In the genomic region with DNA sequence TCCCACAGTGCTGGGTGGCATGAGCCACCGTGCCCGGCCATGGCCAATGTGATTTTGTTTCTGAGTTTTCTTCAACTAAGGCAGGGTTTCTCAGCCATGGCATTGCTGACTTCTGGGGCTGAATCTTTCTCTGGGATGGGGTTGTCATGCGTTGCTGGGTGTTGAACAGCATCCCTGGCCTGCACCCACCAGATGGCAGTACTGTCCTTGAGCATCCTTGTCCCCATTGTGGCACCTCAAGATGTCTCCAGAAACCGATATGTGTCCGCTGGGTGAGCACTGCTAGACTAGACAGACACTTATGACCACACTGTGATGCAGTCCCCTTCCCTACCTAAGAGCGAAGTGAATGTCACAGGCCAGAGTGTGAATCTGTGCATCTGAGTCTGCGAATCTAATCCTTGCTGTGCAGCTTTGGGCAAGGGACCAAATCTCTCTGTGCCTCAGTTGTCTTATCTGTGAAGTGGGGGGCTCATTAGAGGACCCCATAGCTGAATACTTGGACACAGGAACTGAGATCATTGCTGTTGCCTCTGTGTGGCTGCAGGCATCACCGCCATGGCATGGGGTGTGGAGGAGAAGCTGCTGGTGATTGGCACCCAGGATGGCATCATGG, we compare ENCODE assay signal across 7 cellular contexts. TPM values are rescaled to one million over a fixed set of nuclear protein-coding genes. Genes with fewer than 3 reads are reported as not detected.
DNase-seq lines count a peak whose midpoint lies in the region; ATAC-seq, FAIRE-seq and TF ChIP-seq lines count a peak whose summit lies in the region.

No MANE protein-coding gene starts in this region.

- no peak overlapping the region for H2AFZ ChIP-seq in K562 (ENCODE audit: low read depth, low read length)

- H3K9me1 ChIP-seq in K562 (ENCODE audit: control insufficient read depth, insufficient read depth, low read length), result no peaks in the 10 kb centered on the region

- TF ChIP-seq EP300 in K562 (IDR thresholded peaks at IDR 0.05; ENCODE audit: low read length), result no peak

- no TSS peak for BruUV-seq in K562 (replicated peaks; lab: Mats Ljungman, UMichigan)

- intact Hi-C loops in K562 (cut with micrococcal nuclease), result loop anchor here (1.0 kb wide), 2 partner anchors 65 to 120 kb away; no protein-coding TSS in a partner anchor

- no peak overlapping the region for H3K27ac ChIP-seq in K562 (ENCODE audit: extremely low read depth, low read depth, low read length)

- WGBS in K562 (ENCODE audit: insufficient coverage, low coverage, missing lambda C conversion rate), result under 1% methylated on average over 8 of the region's 8 CpGs

- peaks cover 5% of the 10 kb centered on the region; the same call in 1 of the 2 replicates for H4K20me1 ChIP-seq in K562 (replicated peaks; ENCODE audit: control insufficient read depth, insufficient read depth, low read length)

- H3K9ac ChIP-seq in K562 (ENCODE audit: insufficient read depth in 1 of 2, low read depth in 2 of 2, low read length in 2 of 2), result no peak overlapping the region

- no peaks in the 10 kb centered on the region for H3K36me3 ChIP-seq in K562 (ENCODE audit: control insufficient read depth, insufficient read depth, low read length)

- peak; percentile 83 to 92 (median 92) for TF ChIP-seq CTCF in K562 (IDR thresholded peaks at IDR 0.05 in 2 of 3, conservative IDR thresholded peaks at IDR 0.05 in 1 of 3; ENCODE audit: insufficient read depth in 2 of 3, low read depth in 1 of 3, low read length in 3 of 3)

- POLR2A ChIA-PET in K562 (lab: Yijun Ruan, JAX), result interaction anchor here (0.5 kb wide), 2 partner anchors 27 to 274 kb away, joined by 3 to 4 read pairs; no protein-coding TSS in a partner anchor

- no peak for TF ChIP-seq POLR2A in K562 (conservative IDR thresholded peaks at IDR 0.05)

- FAIRE-seq in K562 (lab: Jason Lieb, UNC), result peak; percentile 96

- in situ Hi-C loops in KBM-7 (cut with MboI; ENCODE audit: low pct_unique_long_range_greater_than_20kb, low sequenced_read_pairs) (no loop called here), K562 (cut with MboI) (no loop called here)

- H3K79me2 ChIP-seq in K562 (ENCODE audit: control insufficient read depth, insufficient read depth, low read length), result no peaks in the 10 kb centered on the region

- H3K9me3 ChIP-seq in K562 (replicated peaks; ENCODE audit: control insufficient read depth, insufficient read depth, low read depth, low read length), result no peaks in the 10 kb centered on the region

- TF ChIP-seq RAD21 in K562 (CRISPR knock-in tag; conservative IDR thresholded peaks at IDR 0.05 in 1 of 2, IDR thresholded peaks at IDR 0.05 in 1 of 2), result peak; percentile 83 to 95

- CTCF ChIA-PET in K562 (lab: Yijun Ruan, JAX; ENCODE audit: low intra/inter-chr PET ratio), result interaction anchor here (1.3 to 3.5 kb wide), 4 partner anchors 64 to 273 kb away, joined by 4 to 29 read pairs (median 8); no protein-coding TSS in a partner anchor

- no peaks in the 10 kb centered on the region for H3K4me1 ChIP-seq in K562 (replicated peaks in 1 of 2; ENCODE audit: control insufficient read depth in 2 of 2, insufficient read depth in 2 of 2, low read length in 2 of 2)

- ATAC-seq in K562, result peak; percentile 98
- ATAC-seq in GM18907 (IDR thresholded peaks at IDR 0.05; ENCODE audit: unreplicated experiment), result no peak

- no peak overlapping the region for H3K4me2 ChIP-seq in K562 (ENCODE audit: insufficient read depth, low read length)

- H3K27me3 ChIP-seq in K562 (ENCODE audit: control insufficient read depth in 2 of 2, insufficient read depth in 2 of 2, low read length in 2 of 2), result peaks cover 2 to 4% of the 10 kb centered on the region in 2 experiments; a peak in 2 of 5 replicates

- H3K4me3 ChIP-seq in K562, result no peak overlapping the region

- DNase-seq in EL (peak; percentile 74), KBM-7 (peak; percentile 90), SW480 (ENCODE audit: low spot score) (peak; percentile 63), K562 (ENCODE audit: extremely low read depth in 1 of 4, low spot score in 3 of 4) (peak; percentile 65 to 80 (median 72)), kidney glomerular epithelial cell (lab: John Stamatoyannopoulos, UW) (peak; percentile 37)
- DNase-seq in stimulated activated CD8-positive, alpha-beta memory T cell treated with anti-CD3 and anti-CD28 coated beads, Interleukin-4, amount 100 ng/mL, for 24 hours (ENCODE audit: low read depth), result peak; percentile 25

TF ChIP-seq in K562, 482 proteins besides CTCF, POLR2A, EP300 and RAD21 (continues in another document):
- TF ChIP-seq TARDBP (IDR thresholded peaks at IDR 0.05) (no peak), CTBP1 (IDR thresholded peaks at IDR 0.05; ENCODE audit: borderline replicate concordance) (peak; percentile 74; the same call in 1 of the 2 replicates), HOXB6 (CRISPR knock-in tag; IDR thresholded peaks at IDR 0.05; ENCODE audit: borderline replicate concordance) (no peak), KAT8 (IDR thresholded peaks at IDR 0.05; ENCODE audit: low read depth) (no peak), HNRNPL (IDR thresholded peaks at IDR 0.05; ENCODE audit: low read depth, low read length) (no peak), ARID2 (IDR thresholded peaks at IDR 0.05) (0 out of 2 replicates have a peak, but pooled peaks have one; percentile 70), CBX8 (IDR thresholded peaks at IDR 0.05; ENCODE audit: borderline replicate concordance, extremely low read depth, low read depth, low read length, poor library complexity, severe bottlenecking) (no peak), SIRT6 (IDR thresholded peaks at IDR 0.05; ENCODE audit: low read depth, low read length) (no peak), BCOR (IDR thresholded peaks at IDR 0.05) (peak; percentile 6; the same call in 1 of the 2 replicates), SMC3 (conservative IDR thresholded peaks at IDR 0.05; ENCODE audit: insufficient read depth, low read depth, low read length) (peak; percentile 93), HLTF (IDR thresholded peaks at IDR 0.05) (no peak), RFX5 (IDR thresholded peaks at IDR 0.05; ENCODE audit: low read depth, low read length) (peak; percentile 85)
- TF ChIP-seq, protein P1, sequence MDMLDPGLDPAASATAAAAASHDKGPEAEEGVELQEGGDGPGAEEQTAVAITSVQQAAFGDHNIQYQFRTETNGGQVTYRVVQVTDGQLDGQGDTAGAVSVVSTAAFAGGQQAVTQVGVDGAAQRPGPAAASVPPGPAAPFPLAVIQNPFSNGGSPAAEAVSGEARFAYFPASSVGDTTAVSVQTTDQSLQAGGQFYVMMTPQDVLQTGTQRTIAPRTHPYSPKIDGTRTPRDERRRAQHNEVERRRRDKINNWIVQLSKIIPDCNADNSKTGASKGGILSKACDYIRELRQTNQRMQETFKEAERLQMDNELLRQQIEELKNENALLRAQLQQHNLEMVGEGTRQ (CRISPR knock-in tag; IDR thresholded peaks at IDR 0.05), result no peak
- TF ChIP-seq, protein P2, sequence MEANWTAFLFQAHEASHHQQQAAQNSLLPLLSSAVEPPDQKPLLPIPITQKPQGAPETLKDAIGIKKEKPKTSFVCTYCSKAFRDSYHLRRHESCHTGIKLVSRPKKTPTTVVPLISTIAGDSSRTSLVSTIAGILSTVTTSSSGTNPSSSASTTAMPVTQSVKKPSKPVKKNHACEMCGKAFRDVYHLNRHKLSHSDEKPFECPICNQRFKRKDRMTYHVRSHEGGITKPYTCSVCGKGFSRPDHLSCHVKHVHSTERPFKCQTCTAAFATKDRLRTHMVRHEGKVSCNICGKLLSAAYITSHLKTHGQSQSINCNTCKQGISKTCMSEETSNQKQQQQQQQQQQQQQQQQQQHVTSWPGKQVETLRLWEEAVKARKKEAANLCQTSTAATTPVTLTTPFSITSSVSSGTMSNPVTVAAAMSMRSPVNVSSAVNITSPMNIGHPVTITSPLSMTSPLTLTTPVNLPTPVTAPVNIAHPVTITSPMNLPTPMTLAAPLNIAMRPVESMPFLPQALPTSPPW (CRISPR knock-in tag; IDR thresholded peaks at IDR 0.05), result no peak

RNA-seq across cellular contexts. Expression of a gene that starts 50.3 kb away (rescaled TPM):
- 134 and 224 TPM in 2 replicates for total RNA-seq in K562 (2011; cell fraction: chromatin; rRNA removed; ENCODE audit: low replicate concordance)
- total RNA-seq in K562 (2011; cell fraction: nucleolus; rRNA removed), result 88.7 and 97.6 TPM in 2 replicates
- total RNA-seq in K562 (2011; cell fraction: nucleoplasm; rRNA removed), result 90.3 and 105 TPM in 2 replicates
- total RNA-seq in K562 (2014; rRNA removed) (12.0 and 13.6 TPM in 2 replicates), K562 (2014; rRNA removed; fragmentation: Illumina TruSeq; extraction: Trizol) (8.2 and 9.9 TPM in 2 replicates), K562 (2015; rRNA removed; fragmentation: Illumina TruSeq; extraction: Trizol) (14.2 and 14.3 TPM in 2 replicates), K562 (2021) (34.2 and 34.6 TPM in 2 replicates)
- polyA plus RNA-seq in K562 (2011; rRNA removed) (19.3 and 21.6 TPM in 2 replicates), K562 (2014; fragmentation: Illumina TruSeq; extraction: Trizol) (18.9 and 20.7 TPM in 2 replicates), K562 (2014; fragmentation: Nextera tagmentation; extraction: Ambion mirVana) (under 1 TPM; 0.51 to 0.66 TPM), K562 (2014; rRNA removed) (29.5 and 30.6 TPM in 2 replicates)
- polyA plus RNA-seq in K562 (2011; cell fraction: cytosol; rRNA removed), result 12.3 and 15.1 TPM in 2 replicates
- 88.5 and 135 TPM in 2 replicates for polyA plus RNA-seq in K562 (2011; cell fraction: nucleus; rRNA removed)
- polyA plus RNA-seq in K562 (2012), result 22.5 and 27.9 TPM in 2 replicates
- polyA minus RNA-seq in K562 (2011; rRNA and poly(A)+ RNA removed), result 16.0 and 16.9 TPM in 2 replicates
- 10.8 and 18.7 TPM in 2 replicates for polyA minus RNA-seq in K562 (2011; cell fraction: cytosol; rRNA and poly(A)+ RNA removed)
- 37.4 and 46.9 TPM in 2 replicates for polyA minus RNA-seq in K562 (2011; cell fraction: nucleus; rRNA and poly(A)+ RNA removed)

RNA-seq across cellular contexts. Expression of a gene that starts 59.3 kb away (rescaled TPM):
- total RNA-seq in K562 (2011; cell fraction: chromatin; rRNA removed; ENCODE audit: low replicate concordance), result 0.02 TPM in 1 of 2 replicates, not detected in the other
- total RNA-seq in K562 (2011; cell fraction: nucleolus; rRNA removed), result under 0.01 TPM in 1 of 2 replicates, not detected in the other
- total RNA-seq in K562 (2011; cell fraction: nucleoplasm; rRNA removed), result not detected in 2 replicates
- not detected in 2 replicates for total RNA-seq in K562 (2014; rRNA removed)
- under 0.01 TPM in 1 of 2 replicates, not detected in the other for total RNA-seq in K562 (2014; rRNA removed; fragmentation: Illumina TruSeq; extraction: Trizol)
- total RNA-seq in K562 (2015; rRNA removed; fragmentation: Illumina TruSeq; extraction: Trizol), result not detected in 2 replicates
- total RNA-seq in K562 (2021), result not detected in 2 replicates
- not detected in 2 replicates for polyA plus RNA-seq in K562 (2011; rRNA removed)
- polyA plus RNA-seq in K562 (2011; cell fraction: cytosol; rRNA removed), result not detected in 2 replicates
- polyA plus RNA-seq in K562 (2011; cell fraction: nucleus; rRNA removed), result not detected in 2 replicates
- 0.01 and 0.03 TPM in 2 replicates for polyA plus RNA-seq in K562 (2012)
- not detected in 2 replicates for polyA plus RNA-seq in K562 (2014; fragmentation: Illumina TruSeq; extraction: Trizol)
- not detected for polyA plus RNA-seq in K562 (2014; fragmentation: Nextera tagmentation; extraction: Ambion mirVana)
- under 0.01 TPM in 1 of 2 replicates, not detected in the other for polyA plus RNA-seq in K562 (2014; rRNA removed)
- not detected in 2 replicates for polyA minus RNA-seq in K562 (2011; rRNA and poly(A)+ RNA removed)
- polyA minus RNA-seq in K562 (2011; cell fraction: cytosol; rRNA and poly(A)+ RNA removed), result not detected in 2 replicates
- polyA minus RNA-seq in K562 (2011; cell fraction: nucleus; rRNA and poly(A)+ RNA removed), result not detected in 2 replicates

Comparison
In these comparisons a context has a peak if more than half of its experiments do, and no peak if none do; other contexts are left out.
1. DNase-seq: peak in every context shown above with its lines; median percentile 90 in KBM-7; 74 in EL; 72 in K562; 63 in SW480; 37 in kidney glomerular epithelial cell; 25 in stimulated activated CD8-positive, alpha-beta memory T cell treated with anti-CD3 and anti-CD28 coated beads, Interleukin-4, amount 100 ng/mL, for 24 hours.